In the genomic region with DNA sequence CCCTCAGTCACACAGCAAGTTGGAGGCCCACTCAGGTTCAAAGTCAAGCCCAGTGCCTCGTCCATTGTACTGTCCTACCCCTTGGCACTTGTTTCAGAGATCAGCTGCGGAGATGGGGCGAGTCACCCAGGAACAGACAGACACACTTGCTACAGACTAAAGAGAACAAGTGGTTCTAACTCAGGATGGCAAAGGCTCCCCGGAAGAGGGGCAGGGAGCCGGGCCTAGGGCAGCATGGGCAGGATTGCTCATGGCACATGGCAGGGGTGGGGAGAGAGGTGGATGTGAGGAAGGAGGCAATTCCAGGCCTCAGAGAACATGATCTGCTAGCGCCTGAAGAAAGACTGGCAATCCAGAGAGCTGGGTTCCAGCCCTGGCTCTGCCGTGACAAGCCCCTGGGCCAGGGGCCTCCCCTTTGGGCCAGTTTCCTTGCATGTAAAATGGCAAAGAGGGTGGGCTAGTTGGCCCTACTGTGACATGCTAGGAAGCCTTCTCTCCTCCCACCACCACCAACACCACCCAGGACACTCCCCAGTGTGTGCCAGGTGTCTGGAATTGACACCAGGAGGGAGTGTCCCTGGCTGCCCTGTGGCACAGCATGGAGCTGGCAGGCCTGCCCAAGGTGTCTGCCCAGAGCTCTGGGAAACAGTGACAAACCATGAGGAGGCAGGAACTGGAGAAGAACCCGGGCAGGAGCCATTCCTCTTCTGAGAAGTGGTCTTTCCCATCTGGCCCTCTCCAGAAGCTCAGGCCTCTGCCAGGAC, we compare ENCODE assay signal across 8 cellular contexts. TPM values are rescaled to one million over a fixed set of nuclear protein-coding genes. Genes with fewer than 3 reads are reported as not detected.
DNase-seq lines count a peak whose midpoint lies in the region; ATAC-seq and TF ChIP-seq lines count a peak whose summit lies in the region.

No MANE protein-coding gene starts in this region.

- peak overlapping the region; percentile 62 to 87 (median 76) for H3K27ac ChIP-seq in upper lobe of left lung

- peaks cover 22 to 33% (median 32%) of the 10 kb centered on the region in 4 donors for H3K4me1 ChIP-seq in upper lobe of left lung

- WGBS in upper lobe of left lung, 2 donors, result 80 to 87% methylated on average over 8 of the region's 8 CpGs

- H3K9me3 Mint-ChIP-seq in activated T-cell treated with anti-CD3 and anti-CD28 coated beads, Interleukin-2, amount 50 U/mL, for 24 hours, result no peaks in the 10 kb centered on the region
- peaks cover 9% of the 10 kb centered on the region for H3K9me3 Mint-ChIP-seq in dendritic cell treated with granulocyte-macrophage colony-stimulating factor and Interleukin-4, amounts not matched to agents 40 ng/mL and 50 ng/mL, for 4 days
- H3K9me3 Mint-ChIP-seq in naive B cell (no peaks in the 10 kb centered on the region), glutamatergic neuron (ENCODE audit: unreplicated experiment) (no peaks in the 10 kb centered on the region)

- ATAC-seq in naive B cell (ENCODE audit: low read depth in 2 of 2), result no peak
- peak; percentile 28 to 30 for ATAC-seq in upper lobe of left lung (ENCODE audit: low FRiP score in 2 of 2)

- H3K27me3 ChIP-seq in upper lobe of left lung, result no peaks in the 10 kb centered on the region

- no peaks in the 10 kb centered on the region for H3K36me3 ChIP-seq in upper lobe of left lung

- TF ChIP-seq EP300 in upper lobe of left lung (IDR thresholded peaks at IDR 0.05), result no peak

- H3K4me3 ChIP-seq in upper lobe of left lung, result no peak overlapping the region

- TF ChIP-seq POLR2A in upper lobe of left lung (IDR thresholded peaks at IDR 0.05), result no peak

- H3K4me3 Mint-ChIP-seq in activated T-cell treated with anti-CD3 and anti-CD28 coated beads, Interleukin-2, amount 50 U/mL, for 24 hours, result no peak overlapping the region
- H3K4me3 Mint-ChIP-seq in dendritic cell treated with granulocyte-macrophage colony-stimulating factor and Interleukin-4, amounts not matched to agents 40 ng/mL and 50 ng/mL, for 4 days, result no peak overlapping the region
- H3K4me3 Mint-ChIP-seq in naive B cell, result no peak overlapping the region
- no peak overlapping the region for H3K4me3 Mint-ChIP-seq in glutamatergic neuron (ENCODE audit: unreplicated experiment)

- peaks cover 0 to 9% (median 9%) of the 10 kb centered on the region in 4 donors for H3K9me3 ChIP-seq in upper lobe of left lung

- intact Hi-C loops in dendritic cell treated with granulocyte-macrophage colony-stimulating factor and Interleukin-4, amounts not matched to agents 40 ng/mL and 50 ng/mL, for 4 days (cut with micrococcal nuclease), result loop anchor here (1.0 to 5.0 kb wide), 2 partner anchors 35 to 139 kb away; no protein-coding TSS in a partner anchor

- TF ChIP-seq CTCF in upper lobe of left lung (IDR thresholded peaks at IDR 0.05) (no peak), GM20000 (IDR thresholded peaks at IDR 0.05; ENCODE audit: extremely low read depth, missing control alignments) (no peak), glutamatergic neuron (IDR thresholded peaks at IDR 0.05; ENCODE audit: partially characterized antibody, unreplicated experiment) (no peak)

- peaks cover 17% of the 10 kb centered on the region for H3K4me1 Mint-ChIP-seq in activated T-cell treated with anti-CD3 and anti-CD28 coated beads, Interleukin-2, amount 50 U/mL, for 24 hours (ENCODE audit: low read depth)
- H3K4me1 Mint-ChIP-seq in dendritic cell treated with granulocyte-macrophage colony-stimulating factor and Interleukin-4, amounts not matched to agents 40 ng/mL and 50 ng/mL, for 4 days (ENCODE audit: low read depth), result peaks cover 34% of the 10 kb centered on the region
- H3K4me1 Mint-ChIP-seq in naive B cell, result peaks cover 3 to 8% (median 8%) of the 10 kb centered on the region in 3 donors
- peaks cover 6% of the 10 kb centered on the region for H3K4me1 Mint-ChIP-seq in glutamatergic neuron (ENCODE audit: low read depth, unreplicated experiment)

- no peak for DNase-seq in activated T-cell treated with anti-CD3 and anti-CD28 coated beads, Interleukin-2, amount 50 U/mL, for 24 hours
- no peak for DNase-seq in activated T-cell treated with anti-CD3 and anti-CD28 coated beads, Interleukin-2, amount 50 U/mL, for 1 hour
- no peak for DNase-seq in naive B cell
- peak in 1 of 2 donors; percentile 50 for DNase-seq in upper lobe of left lung
- DNase-seq in GM20000 (ENCODE audit: low spot score), result no peak
- no peak for DNase-seq in glutamatergic neuron
- DNase-seq in cerebellar nuclear complex (lab: John Stamatoyannopoulos, UW), result no peak

- peak overlapping the region; percentile 26 for H3K27ac Mint-ChIP-seq in activated T-cell treated with anti-CD3 and anti-CD28 coated beads, Interleukin-2, amount 50 U/mL, for 24 hours
- H3K27ac Mint-ChIP-seq in dendritic cell treated with granulocyte-macrophage colony-stimulating factor and Interleukin-4, amounts not matched to agents 40 ng/mL and 50 ng/mL, for 4 days, result peak overlapping the region; percentile 73
- H3K27ac Mint-ChIP-seq in naive B cell (peak overlapping the region in 5 of 6 donors; percentile 9 to 84 (median 64)), glutamatergic neuron (ENCODE audit: unreplicated experiment) (no peak overlapping the region)

- H3K36me3 Mint-ChIP-seq in activated T-cell treated with anti-CD3 and anti-CD28 coated beads, Interleukin-2, amount 50 U/mL, for 24 hours (ENCODE audit: low read depth), result no peaks in the 10 kb centered on the region
- no peaks in the 10 kb centered on the region for H3K36me3 Mint-ChIP-seq in dendritic cell treated with granulocyte-macrophage colony-stimulating factor and Interleukin-4, amounts not matched to agents 40 ng/mL and 50 ng/mL, for 4 days (ENCODE audit: low read depth)
- H3K36me3 Mint-ChIP-seq in naive B cell (no peaks in the 10 kb centered on the region), glutamatergic neuron (ENCODE audit: unreplicated experiment) (no peaks in the 10 kb centered on the region)

- no peaks in the 10 kb centered on the region for H3K27me3 Mint-ChIP-seq in activated T-cell treated with anti-CD3 and anti-CD28 coated beads, Interleukin-2, amount 50 U/mL, for 24 hours
- H3K27me3 Mint-ChIP-seq in dendritic cell treated with granulocyte-macrophage colony-stimulating factor and Interleukin-4, amounts not matched to agents 40 ng/mL and 50 ng/mL, for 4 days, result no peaks in the 10 kb centered on the region
- H3K27me3 Mint-ChIP-seq in naive B cell, result no peaks in the 10 kb centered on the region
- peaks cover 11% of the 10 kb centered on the region for H3K27me3 Mint-ChIP-seq in glutamatergic neuron (ENCODE audit: unreplicated experiment)

RNA-seq across cellular contexts. Expression of a gene that starts 24.0 kb away (rescaled TPM):
- 1 to 10 TPM; 1.7 to 4.6 (median 3.2) TPM for polyA plus RNA-seq in naive B cell (ENCODE audit: low read depth in 6 of 6)
- total RNA-seq in upper lobe of left lung (100 to 1,000 TPM in 1 of 6 donors, 10 to 100 TPM in 5; 44.0 to 111 (median 49.6) TPM), glutamatergic neuron (ENCODE audit: unreplicated experiment) (23.3 TPM)

RNA-seq across cellular contexts. Expression of a gene that starts 45.6 kb away (rescaled TPM):
- polyA plus RNA-seq in naive B cell (ENCODE audit: low read depth in 6 of 6), result 10 to 100 TPM in 4 of 6 donors, 1 to 10 TPM in 2; 7.8 to 16.3 (median 12.7) TPM
- total RNA-seq in upper lobe of left lung (10 to 100 TPM; 25.1 to 42.4 (median 32.7) TPM), glutamatergic neuron (ENCODE audit: unreplicated experiment) (22.3 TPM)

Comparison
In these comparisons a context has a peak if more than half of its experiments do, and no peak if none do; other contexts are left out.
1. ATAC-seq: peak in upper lobe of left lung (2 of 2); none in naive B cell (0 of 2).